Comparison of ENCODE assay signal across 33 cellular contexts in the genomic region with DNA sequence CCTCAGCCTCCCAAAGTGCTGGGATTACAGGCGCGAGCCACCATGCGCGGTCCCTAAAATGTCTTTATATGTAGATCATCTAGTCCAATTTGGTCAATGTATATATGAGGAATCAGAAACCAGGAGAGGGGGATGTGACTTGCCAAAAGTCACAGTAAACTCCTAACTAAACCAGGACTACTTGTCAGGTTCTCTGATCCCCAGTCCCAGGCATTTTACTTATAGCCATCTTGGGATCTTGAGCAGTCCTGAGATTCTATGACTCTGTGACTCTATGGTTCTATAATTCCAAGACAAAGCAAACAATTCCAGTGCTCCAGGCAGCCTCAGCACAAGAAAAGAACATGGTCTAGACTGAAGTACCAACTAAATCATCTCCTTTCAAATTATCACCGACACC. TPM values are rescaled to one million over a fixed set of nuclear protein-coding genes. Genes with fewer than 3 reads are reported as not detected.
"Had no signal": no experiment of that assay in that cellular context is flagged by ENCODE, and none has a peak within 500 bp of the region (broad histone marks: within the 10 kb centered on the region; RNA-seq: fewer than 3 reads in every experiment).

A gene with protein sequence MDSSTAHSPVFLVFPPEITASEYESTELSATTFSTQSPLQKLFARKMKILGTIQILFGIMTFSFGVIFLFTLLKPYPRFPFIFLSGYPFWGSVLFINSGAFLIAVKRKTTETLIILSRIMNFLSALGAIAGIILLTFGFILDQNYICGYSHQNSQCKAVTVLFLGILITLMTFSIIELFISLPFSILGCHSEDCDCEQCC (plus strand): TSS at position 301 of the 400 bp plus-strand sequence. CDS start 103 bp downstream, outside the sequence.

- H3K4me3 Mint-ChIP-seq: naive thymus-derived CD4-positive, alpha-beta T cell; natural killer cell treated with Interleukin-12 subunit alpha and Interleukin-12 subunit beta and Interleukin-15 and Interleukin-18, amount 100 ng/mL, for 72 hours; stimulated activated naive B cell treated with anti-CD40 and anti-IgM and Interleukin-4, amounts not matched to agents 10 μg/mL and 1 μg/mL and 100 μg/mL, for 72 hours; type B pancreatic cell had no signal

- DNase-seq: islet precursor cell; left ventricle myocardium inferior; midbrain; mucosa of descending colon; naive thymus-derived CD4-positive, alpha-beta T cell; ovary; right lobe of liver; stimulated activated CD4-positive, alpha-beta T cell treated with anti-CD3 and anti-CD28 coated beads, Interleukin-1b, Interleukin-23, amount 100 ng/mL, for 48 hours; stimulated activated CD4-positive, alpha-beta T cell treated with anti-CD3 and anti-CD28 coated beads, Interleukin-2, amount 100 ng/mL, for 48 hours; stimulated activated CD4-positive, alpha-beta T cell treated with anti-CD3 and anti-CD28 coated beads, Interleukin-4, amount 100 ng/mL, for 4 hours; stimulated activated CD8-positive, alpha-beta memory T cell treated with anti-CD3 and anti-CD28 coated beads, Interleukin-4, amount 100 ng/mL, for 48 hours; stimulated activated naive B cell treated with anti-CD40 and anti-IgM and Interleukin-4, amounts not matched to agents 10 μg/mL and 1 μg/mL and 100 μg/mL, for 72 hours; stimulated activated naive CD8-positive, alpha-beta T cell treated with anti-CD3 and anti-CD28 coated beads, Interleukin-15, Interleukin-2, amounts not matched to agents 100 U/mL and 50 U/mL, for 24 hours; stomach; tibial artery; uterus had no signal

- H3K27me3 ChIP-seq: hepatocyte, ovary, right atrium auricular region, right lobe of liver, stomach, tibial artery, uterus had no signal

- H3K79me2 ChIP-seq: hepatocyte had no signal

- H3K9me3 Mint-ChIP-seq: naive thymus-derived CD4-positive, alpha-beta T cell; natural killer cell treated with Interleukin-12 subunit alpha and Interleukin-12 subunit beta and Interleukin-15 and Interleukin-18, amount 100 ng/mL, for 72 hours; type B pancreatic cell had no signal

- H3K4me1 ChIP-seq: left ventricle myocardium inferior, right atrium auricular region, right lobe of liver, stomach, tibial artery, uterus had no signal

- H3K4me3 ChIP-seq: hepatocyte, left ventricle myocardium inferior, lung, mucosa of descending colon, ovary, right atrium auricular region, right lobe of liver, smooth muscle cell, stomach, thoracic aorta, tibial artery, uterus had no signal

- H3K27ac Mint-ChIP-seq: naive thymus-derived CD4-positive, alpha-beta T cell; natural killer cell treated with Interleukin-12 subunit alpha and Interleukin-12 subunit beta and Interleukin-15 and Interleukin-18, amount 100 ng/mL, for 72 hours; progenitor cell of endocrine pancreas; stimulated activated naive B cell treated with anti-CD40 and anti-IgM and Interleukin-4, amounts not matched to agents 10 μg/mL and 1 μg/mL and 100 μg/mL, for 72 hours; type B pancreatic cell had no signal

- H3K9me3 ChIP-seq: left ventricle myocardium inferior, mucosa of descending colon, ovary, right atrium auricular region, right lobe of liver, stomach, thoracic aorta, tibial artery, uterus had no signal

- H3K4me2 ChIP-seq: hepatocyte, smooth muscle cell had no signal

- H3K27me3 Mint-ChIP-seq: progenitor cell of endocrine pancreas; stimulated activated naive B cell treated with anti-CD40 and anti-IgM and Interleukin-4, amounts not matched to agents 10 μg/mL and 1 μg/mL and 100 μg/mL, for 72 hours; type B pancreatic cell had no signal

- H3K27ac ChIP-seq: hepatocyte, left ventricle myocardium inferior, ovary, right atrium auricular region, right lobe of liver, stomach, thoracic aorta, tibial artery, uterus had no signal

- H2AFZ ChIP-seq: hepatocyte had no signal

- ATAC-seq: mucosa of descending colon; naive thymus-derived CD4-positive, alpha-beta T cell; natural killer cell treated with Interleukin-12 subunit alpha and Interleukin-12 subunit beta and Interleukin-15 and Interleukin-18, amount 100 ng/mL, for 72 hours; right lobe of liver; stimulated activated naive CD8-positive, alpha-beta T cell treated with anti-CD3 and anti-CD28 coated beads, Interleukin-15, Interleukin-2, amounts not matched to agents 100 U/mL and 50 U/mL, for 24 hours had no signal

- H3K36me3 ChIP-seq: left ventricle myocardium inferior, ovary, right atrium auricular region, right lobe of liver, stomach, thoracic aorta, tibial artery, uterus had no signal

RNA-seq across cellular contexts. Expression of the gene that starts here (rescaled TPM):
- total RNA-seq: hepatocyte; kidney epithelial cell; left ventricle myocardium inferior; lower leg skin; lung; mucosa of descending colon; myocyte; naive thymus-derived CD4-positive, alpha-beta T cell; natural killer cell treated with Interleukin-12 subunit alpha and Interleukin-12 subunit beta and Interleukin-15 and Interleukin-18, amount 100 ng/mL, for 72 hours; omental fat pad; ovary; progenitor cell of endocrine pancreas; pulmonary artery endothelial cell; renal cortical epithelial cell; right atrium auricular region; right lobe of liver; skeletal muscle tissue; smooth muscle cell; stomach; thoracic aorta; ureter; uterus had no signal
- polyA plus RNA-seq: hepatocyte; lung; naive thymus-derived CD4-positive, alpha-beta T cell; neural cell; ovary; smooth muscle cell; stomach had no signal
